Comparison of ENCODE assay signal across 16 cellular contexts in the genomic region with DNA sequence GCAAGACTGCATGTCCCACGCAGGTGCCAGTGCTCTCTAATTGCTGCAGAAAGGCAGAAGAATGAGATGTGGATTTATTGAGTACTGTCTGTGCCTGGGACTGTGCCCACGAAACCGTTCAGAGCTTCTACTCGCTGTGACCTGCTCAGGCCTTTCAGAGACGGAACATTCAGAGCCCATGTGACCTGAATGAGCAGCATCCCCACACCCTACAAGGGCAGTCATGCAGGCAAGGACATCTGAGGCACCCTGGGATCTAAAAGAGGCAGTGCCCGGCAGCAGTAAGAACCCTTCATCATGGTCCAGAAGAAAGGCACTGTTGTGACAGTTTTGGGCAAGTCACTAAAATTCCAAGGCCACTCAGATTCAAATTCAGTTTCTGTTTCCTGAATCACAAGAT. TPM values are rescaled to one million over a fixed set of nuclear protein-coding genes. Genes with fewer than 3 reads are reported as not detected.
DNase-seq lines count a peak whose midpoint lies in the region; ATAC-seq, FAIRE-seq and TF ChIP-seq lines count a peak whose summit lies in the region.
"Had no signal": no experiment of that assay in that cellular context is flagged by ENCODE, and none has a peak within 500 bp of the region (broad histone marks: within the 10 kb centered on the region; RNA-seq: fewer than 3 reads in every experiment).

No MANE protein-coding gene starts in this region.

- H3K4me3 ChIP-seq in epithelial cell of proximal tubule (ENCODE audit: low read depth, low read length) (peak overlapping the region; percentile 34), mucosa of descending colon (no peak overlapping the region), smooth muscle cell (no peak overlapping the region), lower lobe of right lung (no peak overlapping the region)
- H3K4me3 ChIP-seq: BLaER1 treated with 17β-estradiol and CSF1 and Interleukin-3, amounts not matched to agents 10 nM and 100 nM had no signal

- WGBS in smooth muscle cell (ENCODE audit: low lambda C conversion rate), result 64% methylated on average over 6 of the region's 6 CpGs

- H3K27ac ChIP-seq in smooth muscle cell (ENCODE audit: low read depth), result no peak overlapping the region
- H3K27ac ChIP-seq in lower lobe of right lung, result no peak overlapping the region
- H3K27ac ChIP-seq in RWPE1, result no peak overlapping the region
- H3K27ac ChIP-seq: BLaER1 treated with 17β-estradiol and CSF1 and Interleukin-3, amounts not matched to agents 10 nM and 100 nM had no signal

- TF ChIP-seq CTCF in epithelial cell of proximal tubule (conservative IDR thresholded peaks at IDR 0.05; ENCODE audit: low read depth, low read length) (no peak), mucosa of descending colon (IDR thresholded peaks at IDR 0.05) (no peak), smooth muscle cell (IDR thresholded peaks at IDR 0.05; ENCODE audit: borderline replicate concordance, insufficient read depth, poor library complexity, severe bottlenecking) (no peak), lower lobe of right lung (IDR thresholded peaks at IDR 0.05) (no peak), RWPE1 (conservative IDR thresholded peaks at IDR 0.05; ENCODE audit: low read depth) (no peak)

- H3K4me2 ChIP-seq in smooth muscle cell, result no peak overlapping the region
- H3K4me2 ChIP-seq: BLaER1 treated with 17β-estradiol and CSF1 and Interleukin-3, amounts not matched to agents 10 nM and 100 nM had no signal

- H3K9me3 ChIP-seq in mucosa of descending colon (no peaks in the 10 kb centered on the region), smooth muscle cell (replicated peaks; ENCODE audit: low read depth) (no peaks in the 10 kb centered on the region), lower lobe of right lung (no peaks in the 10 kb centered on the region)
- H3K9me3 ChIP-seq: BLaER1 treated with 17β-estradiol and CSF1 and Interleukin-3, amounts not matched to agents 10 nM and 100 nM had no signal

- peak overlapping the region; percentile 18 for H2AFZ ChIP-seq in smooth muscle cell (ENCODE audit: low read depth)

- POLR2A ChIA-PET in RWPE1 (lab: Yijun Ruan, JAX; ENCODE audit: low non-redundant PET), result no interaction called here

- FAIRE-seq in HTR-8/SVneo (lab: Jason Lieb, UNC), result peak; percentile 13
- FAIRE-seq: GM12891 had no signal

- no peaks in the 10 kb centered on the region for H3F3A ChIP-seq in smooth muscle cell (ENCODE audit: low read depth)

- intact Hi-C loops in mucosa of descending colon (cut with DNase I, micrococcal nuclease) (no loop called here), lower lobe of right lung (cut with DNase I) (no loop called here)

- H3K79me2 ChIP-seq in smooth muscle cell (ENCODE audit: low read depth), result no peaks in the 10 kb centered on the region

- H3K9ac ChIP-seq in smooth muscle cell (ENCODE audit: low read depth), result no peak overlapping the region
- H3K9ac ChIP-seq: BLaER1 treated with 17β-estradiol and CSF1 and Interleukin-3, amounts not matched to agents 10 nM and 100 nM had no signal

- H3K4me1 ChIP-seq in mucosa of descending colon (ENCODE audit: low read depth) (no peaks in the 10 kb centered on the region), smooth muscle cell (ENCODE audit: low read depth) (no peaks in the 10 kb centered on the region), lower lobe of right lung (no peaks in the 10 kb centered on the region)

- peak; percentile 16 for ATAC-seq in mucosa of descending colon
- no peak for ATAC-seq in lower lobe of right lung

- H4K20me1 ChIP-seq in smooth muscle cell (ENCODE audit: low read depth), result no peaks in the 10 kb centered on the region
- H4K20me1 ChIP-seq: BLaER1 treated with 17β-estradiol and CSF1 and Interleukin-3, amounts not matched to agents 10 nM and 100 nM had no signal

- H3K27me3 ChIP-seq in smooth muscle cell (ENCODE audit: low read depth) (no peaks in the 10 kb centered on the region), lower lobe of right lung (ENCODE audit: low read depth) (no peaks in the 10 kb centered on the region)
- H3K27me3 ChIP-seq: BLaER1 treated with 17β-estradiol and CSF1 and Interleukin-3, amounts not matched to agents 10 nM and 100 nM had no signal

- DNase-seq in HTR-8/SVneo (ENCODE audit: insufficient read length, low spot score) (no peak), epithelial cell of proximal tubule (ENCODE audit: low read depth) (no peak), mucosa of descending colon (no peak), smooth muscle cell (lab: John Stamatoyannopoulos, UW; ENCODE audit: unreplicated experiment) (no peak), lower lobe of right lung (no peak), NCI-H69 (lab: John Stamatoyannopoulos, UW) (no peak), RWPE1 (ENCODE audit: low spot score) (no peak)
- no peak for DNase-seq in activated naive CD4-positive, alpha-beta T cell treated with Interleukin-2 at 50 U/mL for 16 hours
- DNase-seq: activated CD4-positive, CD25-positive, alpha-beta regulatory T cell treated with anti-CD3 and anti-CD28 coated beads, Interleukin-2, amount 50 U/mL, for 72 hours; activated CD8-positive, alpha-beta memory T cell treated with anti-CD3 and anti-CD28 coated beads, Interleukin-2, amount 50 U/mL, for 48 hours; Kasumi-1; NCI-H1694 treated with DMSO at 0.1 percent for 48 hours; nephron progenitor cell; T-helper 2 cell had no signal

- CTCF ChIA-PET in RWPE1 (lab: Yijun Ruan, JAX), result no interaction called here

- H3K36me3 ChIP-seq in mucosa of descending colon (ENCODE audit: low read depth) (no peaks in the 10 kb centered on the region), smooth muscle cell (ENCODE audit: low read depth) (no peaks in the 10 kb centered on the region), lower lobe of right lung (no peaks in the 10 kb centered on the region)
- H3K36me3 ChIP-seq: BLaER1 treated with 17β-estradiol and CSF1 and Interleukin-3, amounts not matched to agents 10 nM and 100 nM had no signal

RNA-seq across cellular contexts. Expression of gene COL4A3, which starts 15.9 kb away (rescaled TPM):
- total RNA-seq in epithelial cell of proximal tubule (under 0.01 and 1.1 TPM in 2 replicates), mucosa of descending colon (under 1 TPM; 0.16 to 0.36 (median 0.32) TPM), smooth muscle cell (not detected in 2 replicates), lower lobe of right lung (33.6 TPM)
- polyA plus RNA-seq in smooth muscle cell, result not detected in 2 replicates

RNA-seq across cellular contexts. Expression of gene COL4A4, which starts 16.3 kb away (rescaled TPM):
- total RNA-seq in epithelial cell of proximal tubule (1.7 and 5.2 TPM in 2 replicates), mucosa of descending colon (1 to 10 TPM in 2 of 3 donors, under 1 TPM in 1; 0.44 to 1.2 (median 1.1) TPM), smooth muscle cell (under 0.01 and 0.04 TPM in 2 replicates), lower lobe of right lung (24.3 TPM)
- 0.05 and 0.15 TPM in 2 replicates for polyA plus RNA-seq in smooth muscle cell

Comparison
In these comparisons a context has a peak if more than half of its experiments do, and no peak if none do; other contexts are left out.
1. RNA of gene COL4A3, which starts 15.9 kb away (total RNA-seq): 33.6 TPM in lower lobe of right lung (single experiment); under 0.01 to 1.1 TPM in epithelial cell of proximal tubule, 0.16 to 0.36 TPM in mucosa of descending colon and not detected in smooth muscle cell; every median in the first group is over 10 times any median in the second.